Comparison of ENCODE assay signal across 20 cellular contexts in genomic region chr3:149992416-149993058, GRCh38.
"Had no signal": no experiment of that assay in that cellular context is flagged by ENCODE, and none has a peak within 500 bp of the region (broad histone marks: within the 10 kb centered on the region; RNA-seq: fewer than 3 reads in every experiment).

No MANE protein-coding gene starts in this region.

- H3K27me3 ChIP-seq: colonic mucosa, esophagus muscularis mucosa, foreskin keratinocyte, gastroesophageal sphincter, heart left ventricle, hepatocyte, pancreas, stomach, tibial artery had no signal

- H3K79me2 ChIP-seq: hepatocyte had no signal

- H3K9me3 ChIP-seq: colonic mucosa, neutrophil, pancreas had no signal

- H3K4me3 ChIP-seq: colonic mucosa, esophagus muscularis mucosa, gastroesophageal sphincter, heart left ventricle, hepatocyte, lower lobe of right lung, pancreas, smooth muscle cell, stomach, tibial artery had no signal

- DNase-seq: colonic mucosa; effector CD8-positive, alpha-beta T cell; foreskin keratinocyte; heart left ventricle; left ventricle myocardium superior; lower lobe of right lung; natural killer cell; pancreas; retina; stimulated activated CD4-positive, alpha-beta T cell treated with anti-CD3 and anti-CD28 coated beads, Interleukin-12 subunit alpha, Interleukin-12 subunit beta, amount 100 ng/mL, for 4 hours; stimulated activated CD4-positive, alpha-beta T cell treated with anti-CD3 and anti-CD28 coated beads, Interleukin-1b, Interleukin-23, amount 100 ng/mL, for 48 hours; stimulated activated CD4-positive, alpha-beta T cell treated with anti-CD3 and anti-CD28 coated beads, Interleukin-4, amount 100 ng/mL, for 24 hours; stimulated activated naive CD4-positive, alpha-beta T cell treated with Interleukin-2 at 50 U/mL for 16 hours; stomach; tibial artery had no signal

- H2AFZ ChIP-seq: hepatocyte had no signal

- H3K27ac ChIP-seq: colonic mucosa, esophagus muscularis mucosa, foreskin keratinocyte, gastroesophageal sphincter, heart left ventricle, hepatocyte, lower lobe of right lung, neutrophil, pancreas, stomach, tibial artery had no signal

- H3K4me2 ChIP-seq: hepatocyte, smooth muscle cell had no signal

- H3K4me1 ChIP-seq: colonic mucosa, esophagus muscularis mucosa, foreskin keratinocyte, gastroesophageal sphincter, lower lobe of right lung, pancreas, stomach had no signal

- H3K36me3 ChIP-seq: colonic mucosa, esophagus muscularis mucosa, gastroesophageal sphincter, heart left ventricle, lower lobe of right lung, neutrophil, pancreas, stomach, tibial artery had no signal
